ENCODE assay signal across 22 cellular contexts in the genomic region with DNA sequence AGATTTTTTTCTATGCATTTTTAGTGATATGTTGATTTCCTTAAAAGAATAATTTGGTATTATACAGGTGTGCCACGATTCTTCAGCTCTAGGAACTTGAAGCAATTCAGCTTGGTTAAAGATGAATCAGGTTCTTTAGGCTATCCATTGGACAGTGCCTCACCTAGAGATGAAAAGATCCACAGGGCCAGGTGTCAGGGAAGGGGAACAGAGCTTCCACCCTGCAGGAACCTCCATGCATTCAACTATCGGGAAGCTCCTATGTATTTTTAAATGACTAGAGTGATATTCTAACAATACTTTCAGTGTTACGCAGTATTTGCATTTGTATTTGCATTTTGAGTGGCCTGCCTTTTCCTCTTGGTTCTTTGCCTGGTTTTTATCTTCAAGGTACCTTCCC. TPM values are rescaled to one million over a fixed set of nuclear protein-coding genes. Genes with fewer than 3 reads are reported as not detected.
DNase-seq lines count a peak whose midpoint lies in the region; ATAC-seq, FAIRE-seq and TF ChIP-seq lines count a peak whose summit lies in the region.
"Had no signal": no experiment of that assay in that cellular context is flagged by ENCODE, and none has a peak within 500 bp of the region (broad histone marks: within the 10 kb centered on the region; RNA-seq: fewer than 3 reads in every experiment).

No MANE protein-coding gene starts in this region.

- no peaks in the 10 kb centered on the region; the same call in 1 of the 2 replicates for H3F3A ChIP-seq in PC-9 (ENCODE audit: insufficient read depth, low read depth)

- intact Hi-C loops in PC-9 (cut with micrococcal nuclease; ENCODE audit: unreplicated experiment) = no loop called here
- intact Hi-C loops in esophagus muscularis mucosa (cut with DNase I) = no loop called here
- intact Hi-C loops in pancreas (cut with DNase I) = no loop called here

- H3K4me1 ChIP-seq in PC-9 (replicated peaks; ENCODE audit: insufficient read depth) (peaks cover 18% of the 10 kb centered on the region), esophagus muscularis mucosa (peaks cover 21 to 100% (median 91%) of the 10 kb centered on the region in 4 donors), pancreas (peaks cover 3 to 31% (median 14%) of the 10 kb centered on the region in 3 donors)

- H3K36me3 Mint-ChIP-seq in effector memory CD8-positive, alpha-beta T cell (ENCODE audit: insufficient read depth) = no peaks in the 10 kb centered on the region
- H3K36me3 Mint-ChIP-seq in type B pancreatic cell = no peaks in the 10 kb centered on the region

- no peaks in the 10 kb centered on the region for H4K20me1 ChIP-seq in PC-9 (ENCODE audit: insufficient read depth)

- H3K27ac Mint-ChIP-seq in effector memory CD8-positive, alpha-beta T cell = no peak overlapping the region
- no peak overlapping the region for H3K27ac Mint-ChIP-seq in type B pancreatic cell
- H3K27ac Mint-ChIP-seq: activated naive CD8-positive, alpha-beta T cell treated with anti-CD3 and anti-CD28 coated beads, Interleukin-2, amount 10 ng/mL, durations not matched to agents 7 days and 5 days; activated T-helper 2 cell treated with anti-CD3 and anti-CD28 coated beads, Interferon-gamma antibody, Interleukin-2, Interleukin-4, amounts not matched to agents 10 μg/mL and 5 μg/mL and 100 μg/mL, durations not matched to agents 14 hours and 24 hours and 36 hours had no signal

- H3K4me2 ChIP-seq in PC-9 = peak overlapping the region; percentile 18; the same call in 1 of the 2 replicates

- no peaks in the 10 kb centered on the region for H3K27me3 Mint-ChIP-seq in effector memory CD8-positive, alpha-beta T cell
- no peaks in the 10 kb centered on the region for H3K27me3 Mint-ChIP-seq in type B pancreatic cell
- H3K27me3 Mint-ChIP-seq: activated CD4-positive, alpha-beta T cell treated with anti-CD3 and anti-CD28 coated beads, Interleukin-2, amount 10 ng/mL, durations not matched to agents 7 days and 5 days; activated naive CD8-positive, alpha-beta T cell treated with anti-CD3 and anti-CD28 coated beads, Interleukin-2, amount 10 ng/mL, durations not matched to agents 7 days and 5 days had no signal

- FAIRE-seq in pancreas (lab: Jason Lieb, UNC) = no peak
- FAIRE-seq: colon, endometrium, GM12891, urothelium cell line had no signal

- H3K9me2 ChIP-seq in PC-9 (ENCODE audit: insufficient read depth) = no peaks in the 10 kb centered on the region

- ATAC-seq in pancreas = peak in 3 of 4 donors; percentile 8 to 31 (median 9)
- no peak for ATAC-seq in effector memory CD8-positive, alpha-beta T cell (replicated peaks)
- ATAC-seq: heart right ventricle had no signal

- H3K4me1 Mint-ChIP-seq in effector memory CD8-positive, alpha-beta T cell (ENCODE audit: low read depth in 2 of 2) = peaks cover 0 to 3% of the 10 kb centered on the region in 2 donors
- H3K4me1 Mint-ChIP-seq in type B pancreatic cell (ENCODE audit: unreplicated experiment) = peaks cover 36% of the 10 kb centered on the region
- H3K4me1 Mint-ChIP-seq: activated CD4-positive, alpha-beta T cell treated with anti-CD3 and anti-CD28 coated beads, Interleukin-2, amount 10 ng/mL, durations not matched to agents 7 days and 5 days; activated naive CD8-positive, alpha-beta T cell treated with anti-CD3 and anti-CD28 coated beads, Interleukin-2, amount 10 ng/mL, durations not matched to agents 7 days and 5 days had no signal

- H3K27ac ChIP-seq in PC-9 (peak overlapping the region; percentile 45), esophagus muscularis mucosa (replicated peaks in 1 of 4) (peak overlapping the region; percentile 39 to 71 (median 54)), pancreas (peak overlapping the region in 2 of 4 donors; percentile 28 to 65)
- H3K27ac ChIP-seq: heart right ventricle, lower lobe of right lung, right atrium auricular region had no signal

- WGBS in esophagus muscularis mucosa = 73% methylated on average over 3 of the region's 3 CpGs
- WGBS in pancreas, 2 donors = 48 to 55% methylated on average over 3 of the region's 3 CpGs

- no TSS peak for BruUV-seq in PC-9 (replicated peaks; lab: Mats Ljungman, UMichigan)

- peaks cover 29% of the 10 kb centered on the region for H3K79me2 ChIP-seq in PC-9 (ENCODE audit: low read depth)

- no peak overlapping the region for H2AFZ ChIP-seq in PC-9

- no peak for TF ChIP-seq POLR2A in esophagus muscularis mucosa (IDR thresholded peaks at IDR 0.05; ENCODE audit: low read depth)

- H3K9me3 Mint-ChIP-seq in effector memory CD8-positive, alpha-beta T cell = no peaks in the 10 kb centered on the region
- no peaks in the 10 kb centered on the region for H3K9me3 Mint-ChIP-seq in type B pancreatic cell
- H3K9me3 Mint-ChIP-seq: activated CD4-positive, alpha-beta T cell treated with anti-CD3 and anti-CD28 coated beads, Interleukin-2, amount 10 ng/mL, durations not matched to agents 7 days and 5 days; activated naive CD8-positive, alpha-beta T cell treated with anti-CD3 and anti-CD28 coated beads, Interleukin-2, amount 10 ng/mL, durations not matched to agents 7 days and 5 days; activated T-helper 2 cell treated with anti-CD3 and anti-CD28 coated beads, Interferon-gamma antibody, Interleukin-2, Interleukin-4, amounts not matched to agents 10 μg/mL and 5 μg/mL and 100 μg/mL, durations not matched to agents 14 hours and 24 hours and 36 hours had no signal

- no peak overlapping the region for H3K4me3 ChIP-seq in PC-9
- no peak overlapping the region for H3K4me3 ChIP-seq in esophagus muscularis mucosa
- no peak overlapping the region for H3K4me3 ChIP-seq in pancreas
- H3K4me3 ChIP-seq: heart right ventricle, lower lobe of right lung, right atrium auricular region had no signal

- H3K27me3 ChIP-seq in PC-9 (ENCODE audit: insufficient read depth, low read depth) (no peaks in the 10 kb centered on the region), esophagus muscularis mucosa (no peaks in the 10 kb centered on the region), pancreas (no peaks in the 10 kb centered on the region)
- H3K27me3 ChIP-seq: heart right ventricle, right atrium auricular region had no signal

- POLR2A ChIA-PET in PC-9 (lab: Charles Lee; ENCODE audit: unreplicated experiment) = no interaction called here

- no peak for DNase-seq in PC-9
- DNase-seq in esophagus muscularis mucosa (ENCODE audit: extremely low spot score) = no peak
- DNase-seq in pancreas = no peak
- DNase-seq in hypothalamus (lab: John Stamatoyannopoulos, UW) = no peak
- no peak for DNase-seq in effector memory CD8-positive, alpha-beta T cell
- no peak for DNase-seq in type B pancreatic cell (ENCODE audit: extremely low spot score, unreplicated experiment)
- DNase-seq: activated CD4-positive, alpha-beta T cell treated with anti-CD3 and anti-CD28 coated beads, Interleukin-2, amount 10 ng/mL, durations not matched to agents 7 days and 5 days; activated naive CD8-positive, alpha-beta T cell treated with anti-CD3 and anti-CD28 coated beads, Interleukin-2, amount 10 ng/mL, durations not matched to agents 7 days and 5 days; DMS79 treated with DMSO at 0.1 percent for 48 hours; heart right ventricle; KBM-7; lower lobe of right lung; NCI-H1694 treated with DMSO at 0.1 percent for 48 hours; NCI-H774; SIG-M5 had no signal

- no peak for TF ChIP-seq EP300 in esophagus muscularis mucosa (IDR thresholded peaks at IDR 0.05)

- H3K4me3 Mint-ChIP-seq in effector memory CD8-positive, alpha-beta T cell = no peak overlapping the region
- H3K4me3 Mint-ChIP-seq in type B pancreatic cell = no peak overlapping the region
- H3K4me3 Mint-ChIP-seq: activated CD4-positive, alpha-beta T cell treated with anti-CD3 and anti-CD28 coated beads, Interleukin-2, amount 10 ng/mL, durations not matched to agents 7 days and 5 days; activated naive CD8-positive, alpha-beta T cell treated with anti-CD3 and anti-CD28 coated beads, Interleukin-2, amount 10 ng/mL, durations not matched to agents 7 days and 5 days had no signal

- H3K9me3 ChIP-seq in PC-9 (ENCODE audit: insufficient read depth, low read depth) (no peaks in the 10 kb centered on the region), esophagus muscularis mucosa (no peaks in the 10 kb centered on the region), pancreas (no peaks in the 10 kb centered on the region)
- H3K9me3 ChIP-seq: heart right ventricle, lower lobe of right lung, right atrium auricular region had no signal

- H3K36me3 ChIP-seq in PC-9 (ENCODE audit: low read depth) = no peaks in the 10 kb centered on the region
- no peaks in the 10 kb centered on the region for H3K36me3 ChIP-seq in esophagus muscularis mucosa
- no peaks in the 10 kb centered on the region for H3K36me3 ChIP-seq in pancreas
- H3K36me3 ChIP-seq: heart right ventricle, lower lobe of right lung, right atrium auricular region had no signal

- CTCF ChIA-PET in PC-9 (lab: Charles Lee) = no interaction called here

- no peak for TF ChIP-seq CTCF in PC-9 (conservative IDR thresholded peaks at IDR 0.05)
- no peak for TF ChIP-seq CTCF in esophagus muscularis mucosa (IDR thresholded peaks at IDR 0.05)
- no peak for TF ChIP-seq CTCF in pancreas (IDR thresholded peaks at IDR 0.05)
- no peak for TF ChIP-seq CTCF in type B pancreatic cell (conservative IDR thresholded peaks at IDR 0.05)

RNA-seq across cellular contexts. Expression of a gene that starts 40.2 kb away (rescaled TPM):
- total RNA-seq in PC-9 (2021) (55.5 and 59.1 TPM in 2 replicates), esophagus muscularis mucosa (100 to 1,000 TPM in 1 of 4 donors, 10 to 100 TPM in 3; 79.7 to 131 (median 93.0) TPM), pancreas (10 to 100 TPM; 23.6 to 46.2 (median 28.8) TPM), type B pancreatic cell (ENCODE audit: low replicate concordance) (49.0 and 73.6 TPM in 2 replicates)
- 10 to 100 TPM; 20.4 to 37.0 TPM for polyA plus RNA-seq in pancreas

RNA-seq across cellular contexts. Expression of a gene that starts 40.4 kb away (rescaled TPM):
- total RNA-seq in PC-9 (2021) = 1.8 and 2.3 TPM in 2 replicates
- total RNA-seq in esophagus muscularis mucosa = 1 to 10 TPM; 2.1 to 3.7 (median 2.9) TPM
- 1 to 10 TPM in 3 of 6 donors, under 1 TPM in 3; 0.38 to 1.5 (median 0.79) TPM for total RNA-seq in pancreas
- polyA plus RNA-seq in pancreas = 1 to 10 TPM in 1 of 2 donors, under 1 TPM in 1; 0.57 to 1.3 TPM
- total RNA-seq in type B pancreatic cell (ENCODE audit: low replicate concordance) = 0.69 and 3.1 TPM in 2 replicates
- total RNA-seq: activated naive CD8-positive, alpha-beta T cell treated with anti-CD3 and anti-CD28 coated beads, Interleukin-2, amount 10 ng/mL, durations not matched to agents 7 days and 5 days; activated T-helper 2 cell treated with anti-CD3 and anti-CD28 coated beads, Interferon-gamma antibody, Interleukin-2, Interleukin-4, amounts not matched to agents 10 μg/mL and 5 μg/mL and 100 μg/mL, durations not matched to agents 14 hours and 24 hours and 36 hours; T-helper 1 cell treated with Interleukin-12 subunit alpha and Interleukin-12 subunit beta and Interleukin-4 antibody, amounts not matched to agents 30 ng/mL and 1 ng/mL, for 36 hours had no signal
